In the genomic region with DNA sequence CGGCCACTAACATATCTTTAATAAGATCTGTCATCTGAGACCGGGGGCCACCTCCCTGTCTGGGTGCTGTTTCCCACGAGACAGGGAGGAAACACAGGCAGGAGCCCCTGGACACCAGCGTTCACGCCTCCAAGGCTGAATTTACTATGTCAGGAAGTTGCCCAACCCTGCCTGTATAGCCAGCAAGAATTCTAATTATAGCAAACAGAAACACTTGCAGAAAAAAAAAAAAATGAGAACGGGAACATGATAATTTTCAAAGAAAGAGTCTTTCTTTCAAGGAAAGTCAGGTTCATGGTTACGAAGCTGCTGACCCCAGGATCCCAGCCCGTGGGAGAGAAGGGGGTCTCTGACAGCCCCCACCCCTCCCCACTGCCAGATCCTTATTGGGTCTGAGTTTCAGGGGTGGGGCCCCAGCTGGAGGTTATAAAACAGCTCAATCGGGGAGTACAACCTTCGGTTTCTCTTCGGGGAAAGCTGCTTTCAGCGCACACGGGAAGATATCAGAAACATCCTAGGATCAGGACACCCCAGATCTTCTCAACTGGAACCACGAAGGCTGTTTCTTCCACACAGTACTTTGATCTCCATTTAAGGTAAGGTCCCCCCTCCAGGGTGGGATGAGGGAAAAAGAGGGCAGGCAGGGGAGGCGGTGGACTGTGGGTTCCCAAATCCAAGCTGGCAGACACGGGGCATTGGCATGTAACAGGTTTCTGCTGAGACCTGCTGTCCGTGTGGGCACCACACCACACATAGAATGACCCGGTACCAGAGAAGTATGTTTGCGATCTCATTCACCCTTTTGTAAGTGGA, we compare ENCODE assay signal across 2 cellular contexts.
TF ChIP-seq lines count a peak whose summit lies in the region.

A gene (plus strand): TSS at position 455 of the 813 bp plus-strand sequence. CDS start 4,981 bp downstream, outside the sequence.

TF ChIP-seq in HepG2, 621 proteins besides CTCF, POLR2A, EP300 and RAD21 (continued from another document):
- no peak for TF ChIP-seq SALL1 (CRISPR knock-in tag; IDR thresholded peaks at IDR 0.05)
- peak; percentile 20; the same call in 1 of the 2 replicates for TF ChIP-seq CEBPB (IDR thresholded peaks at IDR 0.05; ENCODE audit: borderline replicate concordance, low read depth, low read length)
- TF ChIP-seq, protein P1, sequence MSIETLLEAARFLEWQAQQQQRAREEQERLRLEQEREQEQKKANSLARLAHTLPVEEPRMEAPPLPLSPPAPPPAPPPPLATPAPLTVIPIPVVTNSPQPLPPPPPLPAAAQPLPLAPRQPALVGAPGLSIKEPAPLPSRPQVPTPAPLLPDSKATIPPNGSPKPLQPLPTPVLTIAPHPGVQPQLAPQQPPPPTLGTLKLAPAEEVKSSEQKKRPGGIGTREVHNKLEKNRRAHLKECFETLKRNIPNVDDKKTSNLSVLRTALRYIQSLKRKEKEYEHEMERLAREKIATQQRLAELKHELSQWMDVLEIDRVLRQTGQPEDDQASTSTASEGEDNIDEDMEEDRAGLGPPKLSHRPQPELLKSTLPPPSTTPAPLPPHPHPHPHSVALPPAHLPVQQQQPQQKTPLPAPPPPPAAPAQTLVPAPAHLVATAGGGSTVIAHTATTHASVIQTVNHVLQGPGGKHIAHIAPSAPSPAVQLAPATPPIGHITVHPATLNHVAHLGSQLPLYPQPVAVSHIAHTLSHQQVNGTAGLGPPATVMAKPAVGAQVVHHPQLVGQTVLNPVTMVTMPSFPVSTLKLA (IDR thresholded peaks at IDR 0.05): no peak
TF ChIP-seq in HepG2: peak in this region for 1.

TF ChIP-seq in GM23338, 12 proteins besides CTCF, POLR2A, EP300 and RAD21:
- TF ChIP-seq EZH2 (IDR thresholded peaks at IDR 0.05; ENCODE audit: low read depth, unreplicated experiment) (no peak), ZNF331 (CRISPR knock-in tag; IDR thresholded peaks at IDR 0.05; ENCODE audit: low read depth) (no peak), STAT1 (IDR thresholded peaks at IDR 0.05; ENCODE audit: unreplicated experiment) (no peak), NANOG (IDR thresholded peaks at IDR 0.05; ENCODE audit: borderline replicate concordance) (no peak), ZNF114 (CRISPR knock-in tag; IDR thresholded peaks at IDR 0.05) (no peak), EZH2phosphoT487 (IDR thresholded peaks at IDR 0.05; ENCODE audit: unreplicated experiment) (no peak), CREB1 (CRISPR knock-in tag; IDR thresholded peaks at IDR 0.05; ENCODE audit: low read depth) (no peak), JUNB (IDR thresholded peaks at IDR 0.05; ENCODE audit: unreplicated experiment) (no peak), POLR2AphosphoS5 (IDR thresholded peaks at IDR 0.05; ENCODE audit: low read depth) (no peak)
- TF ChIP-seq, protein P2, sequence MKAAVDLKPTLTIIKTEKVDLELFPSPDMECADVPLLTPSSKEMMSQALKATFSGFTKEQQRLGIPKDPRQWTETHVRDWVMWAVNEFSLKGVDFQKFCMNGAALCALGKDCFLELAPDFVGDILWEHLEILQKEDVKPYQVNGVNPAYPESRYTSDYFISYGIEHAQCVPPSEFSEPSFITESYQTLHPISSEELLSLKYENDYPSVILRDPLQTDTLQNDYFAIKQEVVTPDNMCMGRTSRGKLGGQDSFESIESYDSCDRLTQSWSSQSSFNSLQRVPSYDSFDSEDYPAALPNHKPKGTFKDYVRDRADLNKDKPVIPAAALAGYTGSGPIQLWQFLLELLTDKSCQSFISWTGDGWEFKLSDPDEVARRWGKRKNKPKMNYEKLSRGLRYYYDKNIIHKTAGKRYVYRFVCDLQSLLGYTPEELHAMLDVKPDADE (IDR thresholded peaks at IDR 0.05): no peak
- TF ChIP-seq, protein P3, sequence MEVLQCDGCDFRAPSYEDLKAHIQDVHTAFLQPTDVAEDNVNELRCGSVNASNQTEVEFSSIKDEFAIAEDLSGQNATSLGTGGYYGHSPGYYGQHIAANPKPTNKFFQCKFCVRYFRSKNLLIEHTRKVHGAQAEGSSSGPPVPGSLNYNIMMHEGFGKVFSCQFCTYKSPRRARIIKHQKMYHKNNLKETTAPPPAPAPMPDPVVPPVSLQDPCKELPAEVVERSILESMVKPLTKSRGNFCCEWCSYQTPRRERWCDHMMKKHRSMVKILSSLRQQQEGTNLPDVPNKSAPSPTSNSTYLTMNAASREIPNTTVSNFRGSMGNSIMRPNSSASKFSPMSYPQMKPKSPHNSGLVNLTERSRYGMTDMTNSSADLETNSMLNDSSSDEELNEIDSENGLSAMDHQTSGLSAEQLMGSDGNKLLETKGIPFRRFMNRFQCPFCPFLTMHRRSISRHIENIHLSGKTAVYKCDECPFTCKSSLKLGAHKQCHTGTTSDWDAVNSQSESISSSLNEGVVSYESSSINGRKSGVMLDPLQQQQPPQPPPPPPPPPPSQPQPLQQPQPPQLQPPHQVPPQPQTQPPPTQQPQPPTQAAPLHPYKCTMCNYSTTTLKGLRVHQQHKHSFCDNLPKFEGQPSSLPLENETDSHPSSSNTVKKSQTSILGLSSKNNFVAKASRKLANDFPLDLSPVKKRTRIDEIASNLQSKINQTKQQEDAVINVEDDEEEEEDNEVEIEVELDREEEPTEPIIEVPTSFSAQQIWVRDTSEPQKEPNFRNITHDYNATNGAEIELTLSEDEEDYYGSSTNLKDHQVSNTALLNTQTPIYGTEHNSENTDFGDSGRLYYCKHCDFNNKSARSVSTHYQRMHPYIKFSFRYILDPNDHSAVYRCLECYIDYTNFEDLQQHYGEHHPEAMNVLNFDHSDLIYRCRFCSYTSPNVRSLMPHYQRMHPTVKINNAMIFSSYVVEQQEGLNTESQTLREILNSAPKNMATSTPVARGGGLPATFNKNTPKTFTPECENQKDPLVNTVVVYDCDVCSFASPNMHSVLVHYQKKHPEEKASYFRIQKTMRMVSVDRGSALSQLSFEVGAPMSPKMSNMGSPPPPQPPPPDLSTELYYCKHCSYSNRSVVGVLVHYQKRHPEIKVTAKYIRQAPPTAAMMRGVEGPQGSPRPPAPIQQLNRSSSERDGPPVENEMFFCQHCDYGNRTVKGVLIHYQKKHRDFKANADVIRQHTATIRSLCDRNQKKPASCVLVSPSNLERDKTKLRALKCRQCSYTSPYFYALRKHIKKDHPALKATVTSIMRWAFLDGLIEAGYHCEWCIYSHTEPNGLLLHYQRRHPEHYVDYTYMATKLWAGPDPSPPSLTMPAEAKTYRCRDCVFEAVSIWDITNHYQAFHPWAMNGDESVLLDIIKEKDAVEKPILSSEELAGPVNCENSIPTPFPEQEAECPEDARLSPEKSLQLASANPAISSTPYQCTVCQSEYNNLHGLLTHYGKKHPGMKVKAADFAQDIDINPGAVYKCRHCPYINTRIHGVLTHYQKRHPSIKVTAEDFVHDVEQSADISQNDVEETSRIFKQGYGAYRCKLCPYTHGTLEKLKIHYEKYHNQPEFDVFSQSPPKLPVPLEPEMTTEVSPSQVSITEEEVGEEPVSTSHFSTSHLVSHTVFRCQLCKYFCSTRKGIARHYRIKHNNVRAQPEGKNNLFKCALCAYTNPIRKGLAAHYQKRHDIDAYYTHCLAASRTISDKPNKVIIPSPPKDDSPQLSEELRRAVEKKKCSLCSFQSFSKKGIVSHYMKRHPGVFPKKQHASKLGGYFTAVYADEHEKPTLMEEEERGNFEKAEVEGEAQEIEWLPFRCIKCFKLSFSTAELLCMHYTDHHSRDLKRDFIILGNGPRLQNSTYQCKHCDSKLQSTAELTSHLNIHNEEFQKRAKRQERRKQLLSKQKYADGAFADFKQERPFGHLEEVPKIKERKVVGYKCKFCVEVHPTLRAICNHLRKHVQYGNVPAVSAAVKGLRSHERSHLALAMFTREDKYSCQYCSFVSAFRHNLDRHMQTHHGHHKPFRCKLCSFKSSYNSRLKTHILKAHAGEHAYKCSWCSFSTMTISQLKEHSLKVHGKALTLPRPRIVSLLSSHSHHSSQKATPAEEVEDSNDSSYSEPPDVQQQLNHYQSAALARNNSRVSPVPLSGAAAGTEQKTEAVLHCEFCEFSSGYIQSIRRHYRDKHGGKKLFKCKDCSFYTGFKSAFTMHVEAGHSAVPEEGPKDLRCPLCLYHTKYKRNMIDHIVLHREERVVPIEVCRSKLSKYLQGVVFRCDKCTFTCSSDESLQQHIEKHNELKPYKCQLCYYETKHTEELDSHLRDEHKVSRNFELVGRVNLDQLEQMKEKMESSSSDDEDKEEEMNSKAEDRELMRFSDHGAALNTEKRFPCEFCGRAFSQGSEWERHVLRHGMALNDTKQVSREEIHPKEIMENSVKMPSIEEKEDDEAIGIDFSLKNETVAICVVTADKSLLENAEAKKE (CRISPR knock-in tag; IDR thresholded peaks at IDR 0.05): no peak
- TF ChIP-seq, protein P4, sequence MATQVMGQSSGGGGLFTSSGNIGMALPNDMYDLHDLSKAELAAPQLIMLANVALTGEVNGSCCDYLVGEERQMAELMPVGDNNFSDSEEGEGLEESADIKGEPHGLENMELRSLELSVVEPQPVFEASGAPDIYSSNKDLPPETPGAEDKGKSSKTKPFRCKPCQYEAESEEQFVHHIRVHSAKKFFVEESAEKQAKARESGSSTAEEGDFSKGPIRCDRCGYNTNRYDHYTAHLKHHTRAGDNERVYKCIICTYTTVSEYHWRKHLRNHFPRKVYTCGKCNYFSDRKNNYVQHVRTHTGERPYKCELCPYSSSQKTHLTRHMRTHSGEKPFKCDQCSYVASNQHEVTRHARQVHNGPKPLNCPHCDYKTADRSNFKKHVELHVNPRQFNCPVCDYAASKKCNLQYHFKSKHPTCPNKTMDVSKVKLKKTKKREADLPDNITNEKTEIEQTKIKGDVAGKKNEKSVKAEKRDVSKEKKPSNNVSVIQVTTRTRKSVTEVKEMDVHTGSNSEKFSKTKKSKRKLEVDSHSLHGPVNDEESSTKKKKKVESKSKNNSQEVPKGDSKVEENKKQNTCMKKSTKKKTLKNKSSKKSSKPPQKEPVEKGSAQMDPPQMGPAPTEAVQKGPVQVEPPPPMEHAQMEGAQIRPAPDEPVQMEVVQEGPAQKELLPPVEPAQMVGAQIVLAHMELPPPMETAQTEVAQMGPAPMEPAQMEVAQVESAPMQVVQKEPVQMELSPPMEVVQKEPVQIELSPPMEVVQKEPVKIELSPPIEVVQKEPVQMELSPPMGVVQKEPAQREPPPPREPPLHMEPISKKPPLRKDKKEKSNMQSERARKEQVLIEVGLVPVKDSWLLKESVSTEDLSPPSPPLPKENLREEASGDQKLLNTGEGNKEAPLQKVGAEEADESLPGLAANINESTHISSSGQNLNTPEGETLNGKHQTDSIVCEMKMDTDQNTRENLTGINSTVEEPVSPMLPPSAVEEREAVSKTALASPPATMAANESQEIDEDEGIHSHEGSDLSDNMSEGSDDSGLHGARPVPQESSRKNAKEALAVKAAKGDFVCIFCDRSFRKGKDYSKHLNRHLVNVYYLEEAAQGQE (IDR thresholded peaks at IDR 0.05; ENCODE audit: unreplicated experiment): no peak
